Comparison of ENCODE assay signal across 18 cellular contexts in the genomic region with DNA sequence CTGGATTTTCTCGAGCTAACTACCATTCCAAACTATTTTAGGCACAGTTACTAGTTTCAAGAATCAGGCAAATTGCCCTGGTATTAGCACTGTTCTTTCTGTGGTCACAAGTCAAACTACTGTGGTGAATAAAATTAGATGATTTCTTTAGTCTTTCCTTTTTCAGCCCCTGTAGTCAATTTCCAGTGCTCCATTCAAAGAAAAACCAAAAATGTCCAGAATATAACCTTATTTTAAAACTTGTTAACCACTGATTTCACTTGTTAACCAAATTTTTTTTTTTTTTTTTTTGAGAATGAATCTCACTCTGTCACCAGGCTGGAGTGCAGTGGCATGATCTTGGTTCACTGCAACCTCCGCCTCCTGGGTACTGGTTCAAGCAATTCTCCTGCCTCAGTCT.
DNase-seq lines count a peak whose midpoint lies in the region; ATAC-seq and TF ChIP-seq lines count a peak whose summit lies in the region.
"Had no signal": no experiment of that assay in that cellular context is flagged by ENCODE, and none has a peak within 500 bp of the region (broad histone marks: within the 10 kb centered on the region; RNA-seq: fewer than 3 reads in every experiment).

No MANE protein-coding gene starts in this region.

- peak overlapping the region; percentile 69 for H3K4me2 ChIP-seq in DOHH2 (ENCODE audit: low read length)

- peaks cover 4 to 14% of the 10 kb centered on the region in 2 donors for H3K4me1 Mint-ChIP-seq in effector memory CD8-positive, alpha-beta T cell (ENCODE audit: low read depth in 2 of 2)

- no peaks in the 10 kb centered on the region for H3K27me3 ChIP-seq in DOHH2 (ENCODE audit: control insufficient read depth, low read length)

- H3K9me3 ChIP-seq in DOHH2 (ENCODE audit: control insufficient read depth, insufficient read depth, low read length): no peaks in the 10 kb centered on the region

- H3K27ac ChIP-seq in DOHH2 (ENCODE audit: low read depth, low read length): no peak overlapping the region

- H3K79me2 ChIP-seq in DOHH2 (ENCODE audit: control insufficient read depth, low read length): no peaks in the 10 kb centered on the region

- H3K9me3 Mint-ChIP-seq in effector memory CD8-positive, alpha-beta T cell: no peaks in the 10 kb centered on the region
- H3K9me3 Mint-ChIP-seq: CD4-positive, CD25-positive, alpha-beta regulatory T cell had no signal

- no peaks in the 10 kb centered on the region for H3K9me2 ChIP-seq in DOHH2 (replicated peaks; ENCODE audit: control insufficient read depth, low read length)

- no peak overlapping the region for H3K27ac Mint-ChIP-seq in effector memory CD8-positive, alpha-beta T cell
- H3K27ac Mint-ChIP-seq: CD4-positive, CD25-positive, alpha-beta regulatory T cell had no signal

- ATAC-seq in GM18867 (IDR thresholded peaks at IDR 0.05; ENCODE audit: unreplicated experiment) (peak; percentile 73), HG02852 (IDR thresholded peaks at IDR 0.05; ENCODE audit: unreplicated experiment) (peak; percentile 60)
- peak; percentile 68 for ATAC-seq in effector memory CD8-positive, alpha-beta T cell (replicated peaks)

- H4K20me1 ChIP-seq in DOHH2 (ENCODE audit: control insufficient read depth, insufficient read depth, low read depth, low read length): no peaks in the 10 kb centered on the region

- no peaks in the 10 kb centered on the region for H3K27me3 Mint-ChIP-seq in effector memory CD8-positive, alpha-beta T cell
- H3K27me3 Mint-ChIP-seq: CD4-positive, CD25-positive, alpha-beta regulatory T cell had no signal

- DNase-seq in effector memory CD8-positive, alpha-beta T cell: no peak
- DNase-seq in activated naive CD4-positive, alpha-beta T cell (lab: John Stamatoyannopoulos, UW): no peak
- DNase-seq in globus pallidus (ENCODE audit: low spot score) (no peak), GM03348 (ENCODE audit: low spot score) (no peak)
- no peak for DNase-seq in activated CD4-positive, alpha-beta T cell treated with anti-CD3 and anti-CD28 coated beads for 4 hours
- DNase-seq: CD4-positive, CD25-positive, alpha-beta regulatory T cell; DMS79; GF-D8; IMR-90; MV-4-11; NCI-H1417 treated with DMSO at 0.1 percent for 48 hours; NCI-H2029; NCI-H524; OCI-M1; RPMI8226 had no signal

- no peak overlapping the region for H3K4me3 ChIP-seq in DOHH2 (ENCODE audit: low read length)

- H3K36me3 Mint-ChIP-seq in effector memory CD8-positive, alpha-beta T cell (ENCODE audit: insufficient read depth): no peaks in the 10 kb centered on the region
- H3K36me3 Mint-ChIP-seq: CD4-positive, CD25-positive, alpha-beta regulatory T cell had no signal

- H3K4me3 Mint-ChIP-seq in effector memory CD8-positive, alpha-beta T cell: no peak overlapping the region
- H3K4me3 Mint-ChIP-seq: CD4-positive, CD25-positive, alpha-beta regulatory T cell had no signal

- H3K4me1 ChIP-seq in DOHH2 (ENCODE audit: control insufficient read depth, low read length): peaks cover 68% of the 10 kb centered on the region

- H3F3A ChIP-seq in DOHH2 (ENCODE audit: control insufficient read depth, insufficient read depth): peaks cover 2% of the 10 kb centered on the region; the same call in 1 of the 2 replicates

- H3K36me3 ChIP-seq in DOHH2 (ENCODE audit: control insufficient read depth, low read length): no peaks in the 10 kb centered on the region

- TF ChIP-seq CTCF in DOHH2 (IDR thresholded peaks at IDR 0.05; ENCODE audit: low read depth, low read length, poor library complexity, severe bottlenecking): no peak
